ENCODE assay signal across 23 cellular contexts in the genomic region with DNA sequence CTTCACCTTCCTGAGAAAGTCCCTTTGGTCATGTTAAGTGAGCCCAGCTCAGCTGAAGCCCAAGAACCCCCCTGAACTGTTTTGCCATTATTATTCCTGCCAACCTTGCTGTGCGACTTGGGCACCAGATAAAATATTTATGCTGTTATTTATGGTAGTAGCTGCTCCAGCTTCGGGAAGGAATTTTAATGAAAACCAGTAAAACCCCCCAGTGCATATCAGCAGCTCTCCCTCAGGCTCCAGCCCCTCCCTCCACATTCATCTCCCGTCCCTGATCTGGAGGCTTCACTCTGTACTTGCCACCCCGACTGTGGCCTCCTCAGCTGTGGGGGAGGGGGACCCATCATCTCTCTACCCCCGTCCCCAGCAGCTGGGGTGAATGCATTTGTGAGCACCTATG. TPM values are rescaled to one million over a fixed set of nuclear protein-coding genes. Genes with fewer than 3 reads are reported as not detected.
"Had no signal": no experiment of that assay in that cellular context is flagged by ENCODE, and none has a peak within 500 bp of the region (broad histone marks: within the 10 kb centered on the region; RNA-seq: fewer than 3 reads in every experiment).

No MANE protein-coding gene starts in this region.

- H3K36me3 Mint-ChIP-seq: brain had no signal

- H3K27me3 Mint-ChIP-seq: activated CD8-positive, alpha-beta T cell treated with anti-CD3 and anti-CD28 coated beads for 36 hours; activated naive CD8-positive, alpha-beta T cell had no signal

- FAIRE-seq: astrocyte, K562 had no signal

- DNase-seq: activated CD4-positive, alpha-beta T cell treated with anti-CD3 and anti-CD28 coated beads for 4 hours; activated CD8-positive, alpha-beta memory T cell treated with anti-CD3 and anti-CD28 coated beads, Interleukin-2, amount 50 U/mL, for 4 hours; activated CD8-positive, alpha-beta T cell treated with anti-CD3 and anti-CD28 coated beads for 36 hours; activated gamma-delta T cell; activated naive CD4-positive, alpha-beta T cell treated with anti-CD3 and anti-CD28 coated beads for 36 hours; amygdala; Karpas-422; MM.1S; NCI-H1930; NCI-H345; NCI-H510A; NCI-H526 treated with DMSO at 0.1 percent for 48 hours; NCI-H82; SIG-M5; SW 1271 had no signal

- H3K9me3 Mint-ChIP-seq: activated naive CD4-positive, alpha-beta T cell treated with anti-CD3 and anti-CD28 coated beads for 36 hours had no signal

- H3K4me3 Mint-ChIP-seq: activated CD8-positive, alpha-beta T cell treated with anti-CD3 and anti-CD28 coated beads for 36 hours; activated naive CD4-positive, alpha-beta T cell treated with anti-CD3 and anti-CD28 coated beads for 36 hours; activated naive CD8-positive, alpha-beta T cell; activated T-helper 1 cell treated with anti-CD3 and anti-CD28 coated beads, Interleukin-12 subunit alpha, Interleukin-12 subunit beta, Interleukin-2, Interleukin-4 antibody, amounts not matched to agents 30 ng/mL and 10 ng/mL and 1 ng/mL, durations not matched to agents 14 hours and 24 hours and 36 hours had no signal

- H3K27ac Mint-ChIP-seq: activated CD8-positive, alpha-beta T cell treated with anti-CD3 and anti-CD28 coated beads for 36 hours; activated naive CD4-positive, alpha-beta T cell treated with anti-CD3 and anti-CD28 coated beads for 36 hours; activated naive CD8-positive, alpha-beta T cell; activated T-helper 1 cell treated with anti-CD3 and anti-CD28 coated beads, Interleukin-12 subunit alpha, Interleukin-12 subunit beta, Interleukin-2, Interleukin-4 antibody, amounts not matched to agents 30 ng/mL and 10 ng/mL and 1 ng/mL, durations not matched to agents 14 hours and 24 hours and 36 hours had no signal

- H3K4me3 ChIP-seq: K562 had no signal

- ATAC-seq: activated CD4-positive, CD25-positive, alpha-beta regulatory T cell treated with anti-CD3 and anti-CD28 coated beads, Interleukin-2, amount 50 U/mL, for 24 hours; activated CD8-positive, alpha-beta T cell treated with anti-CD3 and anti-CD28 coated beads for 36 hours; K562 had no signal

RNA-seq across cellular contexts. Expression of a gene that starts 12.7 kb away (rescaled TPM):
- total RNA-seq: astrocyte, K562, OCI-LY7, RPMI7951 had no signal
